2 cellular contexts compared by ENCODE assay signal in the genomic region with DNA sequence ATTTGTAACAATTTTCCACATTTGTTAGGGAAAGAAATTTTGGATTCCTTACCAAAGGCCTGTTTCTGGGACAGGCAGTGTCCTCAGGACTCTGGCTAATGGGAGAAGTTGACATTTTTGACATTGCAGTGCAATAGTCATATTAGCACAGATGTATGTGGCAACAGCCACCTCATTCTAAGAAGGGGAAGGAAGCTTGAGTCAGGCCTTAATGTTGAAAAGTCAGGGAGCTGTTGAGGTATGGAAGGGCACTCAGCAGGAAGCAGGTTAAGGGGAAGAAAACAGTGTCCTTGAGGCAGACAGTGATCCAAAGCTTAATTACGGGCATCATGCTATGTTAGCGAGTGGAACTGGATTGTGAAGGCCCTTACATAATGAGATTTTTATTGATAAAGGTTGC.
A peak's percentile ranks its signal among the peaks of the same experiment; 100 is the strongest.
TF ChIP-seq lines count a peak whose summit lies in the region.

No MANE protein-coding gene starts in this region.

TF ChIP-seq in IMR-90, 13 proteins besides CTCF, POLR2A, EP300 and RAD21:
- TF ChIP-seq SMC3 (IDR thresholded peaks at IDR 0.05; ENCODE audit: low read depth, low read length) (no peak), FOS (IDR thresholded peaks at IDR 0.05; ENCODE audit: low read depth, low read length) (no peak), MXI1 (IDR thresholded peaks at IDR 0.05; ENCODE audit: borderline replicate concordance, low read depth, low read length) (no peak), CEBPB (IDR thresholded peaks at IDR 0.05; ENCODE audit: low read depth, low read length) (0 out of 2 replicates have a peak, but pooled peaks have one; percentile 33), BHLHE40 (IDR thresholded peaks at IDR 0.05; ENCODE audit: low read depth, low read length) (no peak), MAZ (IDR thresholded peaks at IDR 0.05; ENCODE audit: borderline replicate concordance, low read depth, low read length) (no peak), NFE2L2 (IDR thresholded peaks at IDR 0.05; ENCODE audit: low read depth, low read length) (no peak)

TF ChIP-seq in SK-N-SH, 30 proteins besides CTCF, POLR2A, EP300 and RAD21:
- TF ChIP-seq YY1 (IDR thresholded peaks at IDR 0.05; ENCODE audit: low read depth) (no peak), USF2 (IDR thresholded peaks at IDR 0.05; ENCODE audit: borderline replicate concordance, low read depth, low read length) (no peak), GATA2 (CRISPR knock-in tag; IDR thresholded peaks at IDR 0.05) (no peak), TAF1 (IDR thresholded peaks at IDR 0.05; ENCODE audit: borderline replicate concordance, low read depth, low read length) (no peak), MEF2A (IDR thresholded peaks at IDR 0.05; ENCODE audit: borderline replicate concordance, low read depth) (no peak)
